Comparison of ENCODE assay signal across 3 cellular contexts in the genomic region with DNA sequence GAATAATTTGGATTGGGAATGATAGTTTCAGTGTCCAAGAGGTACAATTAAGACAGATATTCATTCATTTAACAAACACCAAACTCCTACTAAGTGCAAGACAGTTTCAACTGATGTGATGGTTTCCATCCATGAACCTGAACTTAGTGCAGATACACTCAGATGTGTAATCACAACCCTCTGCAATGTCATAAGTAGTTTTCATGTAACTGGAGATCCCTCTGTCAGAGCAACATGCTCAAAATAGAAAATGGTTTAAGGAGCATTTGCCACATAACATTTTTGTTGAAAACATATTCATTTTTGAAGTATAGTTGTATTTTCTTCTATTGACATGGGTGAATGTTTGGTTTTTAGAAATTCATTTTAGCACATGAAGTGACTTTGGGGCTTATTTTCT. TPM values are rescaled to one million over a fixed set of nuclear protein-coding genes. Genes with fewer than 3 reads are reported as not detected.
"Had no signal": no experiment of that assay in that cellular context is flagged by ENCODE, and none has a peak within 500 bp of the region (broad histone marks: within the 10 kb centered on the region; RNA-seq: fewer than 3 reads in every experiment).

No MANE protein-coding gene starts in this region.

- H3K4me3 ChIP-seq: GM12878 had no signal

- DNase-seq: GDM1, GF-D8 had no signal

RNA-seq across cellular contexts. Expression of gene PKNOX2, which starts 16.5 kb away (rescaled TPM):
- total RNA-seq: GM12878 had no signal
- polyA plus RNA-seq: GM12878 had no signal
